ENCODE assay signal across 12 cellular contexts in the genomic region with DNA sequence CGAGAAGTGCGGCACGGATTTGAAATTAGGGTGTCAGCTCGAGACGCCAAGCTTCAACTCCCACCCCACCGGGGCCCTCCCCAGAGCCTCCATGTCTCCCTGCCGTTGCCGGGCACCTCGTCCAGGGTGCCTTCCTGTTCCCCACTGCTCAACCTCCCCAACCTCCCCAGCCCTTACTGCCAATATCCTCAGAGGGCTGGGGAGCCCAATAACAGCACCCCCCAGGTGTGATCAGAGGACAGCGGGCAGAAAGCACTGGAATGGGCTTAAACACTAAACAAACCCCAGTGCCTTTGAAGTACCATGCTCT.
A peak's percentile ranks its signal among the peaks of the same experiment; 100 is the strongest.
DNase-seq lines count a peak whose midpoint lies in the region; ATAC-seq and TF ChIP-seq lines count a peak whose summit lies in the region.
"Had no signal": no experiment of that assay in that cellular context is flagged by ENCODE, and none has a peak within 500 bp of the region (broad histone marks: within the 10 kb centered on the region; RNA-seq: fewer than 3 reads in every experiment).

No MANE protein-coding gene starts in this region.

- POLR2A ChIA-PET in OCI-LY7 (lab: Charles Lee): interaction anchor here (0.9 kb wide), 1 partner anchor 30 kb away, joined by 4 read pairs; no protein-coding TSS in a partner anchor

- H3K27ac ChIP-seq in OCI-LY7 (ENCODE audit: low read depth, low read length, poor library complexity, severe bottlenecking) (peak overlapping the region; percentile 98), spleen (peak overlapping the region in 6 of 8 donors; percentile 22 to 90 (median 80))

- H4K20me1 ChIP-seq in OCI-LY7 (ENCODE audit: insufficient read depth, low read length): no peaks in the 10 kb centered on the region

- no peaks in the 10 kb centered on the region; the same call in 1 of the 2 replicates for H3K36me3 ChIP-seq in OCI-LY7 (ENCODE audit: insufficient read depth, low read length)
- H3K36me3 ChIP-seq in spleen: no peaks in the 10 kb centered on the region
- H3K36me3 ChIP-seq: MG63 had no signal

- H3K4me3 ChIP-seq in OCI-LY7 (ENCODE audit: low read depth, low read length, poor library complexity, severe bottlenecking) (peak overlapping the region; percentile 58), spleen (peak overlapping the region in 1 of 8 donors; percentile 38)
- H3K4me3 ChIP-seq: MG63 had no signal

- no peaks in the 10 kb centered on the region for H3K79me2 ChIP-seq in OCI-LY7 (ENCODE audit: insufficient read depth, low read depth, low read length)

- no peaks in the 10 kb centered on the region for H3K9me2 ChIP-seq in OCI-LY7 (ENCODE audit: insufficient read depth, low read length)

- H3K9me3 ChIP-seq in OCI-LY7 (ENCODE audit: low read length): peaks cover 14% of the 10 kb centered on the region; the same call in 1 of the 2 replicates
- peaks cover 0 to 6% (median 0%) of the 10 kb centered on the region in 8 donors for H3K9me3 ChIP-seq in spleen
- H3K9me3 ChIP-seq: MG63 had no signal

- TSS peak; percentile 96 for BruUV-seq in OCI-LY7 (replicated peaks; lab: Mats Ljungman, UMichigan)

- H3K4me1 ChIP-seq in OCI-LY7 (ENCODE audit: insufficient read depth, low read length, poor library complexity, severe bottlenecking) (peaks cover 81% of the 10 kb centered on the region), spleen (peaks cover 7 to 52% (median 31%) of the 10 kb centered on the region in 6 donors)

- peak; percentile 58 for DNase-seq in activated effector memory CD4-positive, alpha-beta T cell treated with anti-CD3 and anti-CD28 coated beads, Interleukin-2, amount 50 U/mL, for 16 hours
- no peak for DNase-seq in activated effector memory CD4-positive, alpha-beta T cell treated with Interleukin-2 at 50 U/mL for 16 hours
- DNase-seq in OCI-LY7 (ENCODE audit: low spot score): no peak
- peak; percentile 80 for DNase-seq in spleen
- no peak for DNase-seq in globus pallidus (ENCODE audit: low spot score)
- DNase-seq in stimulated activated CD4-positive, alpha-beta T cell treated with anti-CD3 and anti-CD28 coated beads, Interleukin-2, amount 100 ng/mL, for 24 hours: no peak
- DNase-seq: activated CD4-positive, alpha-beta T cell treated with anti-CD3 and anti-CD28 coated beads, Interleukin-2, amount 50 U/mL, for 4 hours; MG63; NCI-H226; Right ventricle myocardium superior had no signal

- peak; percentile 18 for ATAC-seq in HG02642 (IDR thresholded peaks at IDR 0.05; ENCODE audit: poor library complexity, unreplicated experiment)
- ATAC-seq in HG02623 (IDR thresholded peaks at IDR 0.05; ENCODE audit: unreplicated experiment): no peak

- H3K4me2 ChIP-seq in OCI-LY7 (ENCODE audit: low read length): peak overlapping the region; percentile 73

- CTCF ChIA-PET in OCI-LY7 (lab: Charles Lee; ENCODE audit: unreplicated experiment): no interaction called here

- TF ChIP-seq CTCF in OCI-LY7 (conservative IDR thresholded peaks at IDR 0.05; ENCODE audit: low read length) (no peak), spleen (IDR thresholded peaks at IDR 0.05 in 8 of 11, conservative IDR thresholded peaks at IDR 0.05 in 3 of 11) (no peak)

- intact Hi-C loops in OCI-LY7 (cut with micrococcal nuclease; ENCODE audit: unreplicated experiment) (loop anchor here (1.0 to 5.0 kb wide), 6 partner anchors 19 to 733 kb away; no protein-coding TSS in a partner anchor), spleen (cut with DNase I; ENCODE audit: low total_unique reads) (no loop called here)

- TF ChIP-seq POLR2A in spleen (IDR thresholded peaks at IDR 0.05): no peak

- peaks cover 0 to 32% (median 0%) of the 10 kb centered on the region in 7 donors for H3K27me3 ChIP-seq in spleen (replicated peaks in 1 of 7)

- WGBS in spleen, 5 donors: 25 to 57% (median 26%) methylated on average over 10 of the region's 10 CpGs

- H2AFZ ChIP-seq in OCI-LY7 (ENCODE audit: low read length): peak overlapping the region; percentile 2; the same call in 1 of the 2 replicates

Comparison
In these comparisons a context has a peak if more than half of its experiments do, and no peak if none do; other contexts are left out.
1. DNase-seq: peak in activated effector memory CD4-positive, alpha-beta T cell treated with anti-CD3 and anti-CD28 coated beads, Interleukin-2, amount 50 U/mL, for 16 hours (single experiment) and spleen (single experiment); none in activated effector memory CD4-positive, alpha-beta T cell treated with Interleukin-2 at 50 U/mL for 16 hours (single experiment), OCI-LY7 (single experiment), globus pallidus (single experiment) and stimulated activated CD4-positive, alpha-beta T cell treated with anti-CD3 and anti-CD28 coated beads, Interleukin-2, amount 100 ng/mL, for 24 hours (0 of 2).